Comparison of ENCODE assay signal across 1 cellular context in genomic region chr5:10832987-10833386, GRCh38.
TF ChIP-seq lines count a peak whose summit lies in the region.

No MANE protein-coding gene starts in this region.

TF ChIP-seq in HEK293T, 16 proteins besides CTCF, POLR2A, EP300 and RAD21:
- no peak for TF ChIP-seq HDGF (IDR thresholded peaks at IDR 0.05; ENCODE audit: borderline replicate concordance)
- TF ChIP-seq NFRKB (IDR thresholded peaks at IDR 0.05): no peak
- no peak for TF ChIP-seq FOXM1 (IDR thresholded peaks at IDR 0.05; ENCODE audit: borderline replicate concordance)
- no peak for TF ChIP-seq BHLHE40 (IDR thresholded peaks at IDR 0.05; ENCODE audit: borderline replicate concordance)
- no peak for TF ChIP-seq LEF1 (IDR thresholded peaks at IDR 0.05; ENCODE audit: borderline replicate concordance)
- TF ChIP-seq ARNT (IDR thresholded peaks at IDR 0.05): no peak
- TF ChIP-seq TARDBP (IDR thresholded peaks at IDR 0.05): no peak
- TF ChIP-seq PKNOX1 (IDR thresholded peaks at IDR 0.05): no peak
